Comparison of ENCODE assay signal across 24 cellular contexts in the genomic region with DNA sequence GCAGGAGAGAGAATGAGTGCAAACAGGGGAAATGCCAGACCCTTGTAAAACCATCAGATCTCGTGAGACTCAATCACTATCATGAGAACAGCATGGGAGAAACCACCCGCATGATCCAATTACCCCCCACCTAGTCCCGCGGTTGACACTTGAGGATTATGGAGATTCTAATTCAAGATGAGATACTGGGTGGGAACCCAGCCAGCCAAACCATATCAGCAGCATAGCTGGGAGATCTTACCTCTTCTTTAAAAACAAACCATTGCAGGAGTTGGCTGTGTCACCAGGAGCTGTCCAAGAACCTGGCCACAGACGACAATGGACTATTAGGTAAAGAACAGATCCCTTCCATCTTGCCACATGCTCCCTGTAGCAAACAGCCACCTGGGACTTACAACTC.
"Had no signal": no experiment of that assay in that cellular context is flagged by ENCODE, and none has a peak within 500 bp of the region (broad histone marks: within the 10 kb centered on the region; RNA-seq: fewer than 3 reads in every experiment).

No MANE protein-coding gene starts in this region.

- H3K27ac Mint-ChIP-seq: immature natural killer cell; mesothelial cell of epicardium; naive B cell; natural killer cell treated with Interleukin-12 subunit alpha and Interleukin-12 subunit beta and Interleukin-15 and Interleukin-18, amount 100 ng/mL, for 72 hours; stimulated activated effector memory CD8-positive, alpha-beta T cell treated with anti-CD3 and anti-CD28 coated beads, Interleukin-12 subunit alpha, Interleukin-12 subunit beta, amount 100 ng/mL, for 72 hours; type B pancreatic cell had no signal

- H3K36me3 ChIP-seq: lower lobe of right lung, neutrophil, prostate gland, sigmoid colon, tibial artery had no signal

- H3K4me1 Mint-ChIP-seq: immature natural killer cell; mesothelial cell of epicardium; naive B cell; neural crest cell; stimulated activated effector memory CD8-positive, alpha-beta T cell treated with anti-CD3 and anti-CD28 coated beads, Interleukin-12 subunit alpha, Interleukin-12 subunit beta, amount 100 ng/mL, for 72 hours had no signal

- H3K4me1 ChIP-seq: lower lobe of right lung, prostate gland, sigmoid colon, testis, tibial artery had no signal

- H3K9me3 Mint-ChIP-seq: type B pancreatic cell had no signal

- H3K27me3 ChIP-seq: neutrophil, testis had no signal

- H3K36me3 Mint-ChIP-seq: mesothelial cell of epicardium; naive B cell; stimulated activated effector memory CD8-positive, alpha-beta T cell treated with anti-CD3 and anti-CD28 coated beads, Interleukin-12 subunit alpha, Interleukin-12 subunit beta, amount 100 ng/mL, for 72 hours; type B pancreatic cell had no signal

- H3K27ac ChIP-seq: lower lobe of right lung, neutrophil, prostate gland, sigmoid colon, testis, tibial artery had no signal

- H3K9me3 ChIP-seq: lower lobe of right lung, mucosa of descending colon, neutrophil, prostate gland, testis, tibial artery had no signal

- H3K4me3 ChIP-seq: lower lobe of right lung, mucosa of descending colon, prostate gland, sigmoid colon, testis, tibial artery had no signal

- DNase-seq: dermis blood vessel endothelial cell; effector memory CD4-positive, alpha-beta T cell; erythroblast; hypothalamus; immature natural killer cell; left ventricle myocardium superior; lower lobe of right lung; mucosa of descending colon; naive B cell; right cardiac atrium; sigmoid colon; stimulated activated CD4-positive, alpha-beta T cell treated with anti-CD3 and anti-CD28 coated beads, Interleukin-2, amount 100 ng/mL, for 24 hours; stimulated activated CD4-positive, alpha-beta T cell treated with anti-CD3 and anti-CD28 coated beads, Interleukin-4, amount 100 ng/mL, for 24 hours; stimulated activated naive CD4-positive, alpha-beta T cell treated with Interleukin-2 at 50 U/mL for 16 hours; substantia nigra; testis had no signal

- H3K4me3 Mint-ChIP-seq: immature natural killer cell; mesothelial cell of epicardium; naive B cell; natural killer cell treated with Interleukin-12 subunit alpha and Interleukin-12 subunit beta and Interleukin-15 and Interleukin-18, amount 100 ng/mL, for 72 hours; neural crest cell; stimulated activated effector memory CD8-positive, alpha-beta T cell treated with anti-CD3 and anti-CD28 coated beads, Interleukin-12 subunit alpha, Interleukin-12 subunit beta, amount 100 ng/mL, for 72 hours; type B pancreatic cell had no signal
